Comparison of ENCODE assay signal across 22 cellular contexts in the genomic region with DNA sequence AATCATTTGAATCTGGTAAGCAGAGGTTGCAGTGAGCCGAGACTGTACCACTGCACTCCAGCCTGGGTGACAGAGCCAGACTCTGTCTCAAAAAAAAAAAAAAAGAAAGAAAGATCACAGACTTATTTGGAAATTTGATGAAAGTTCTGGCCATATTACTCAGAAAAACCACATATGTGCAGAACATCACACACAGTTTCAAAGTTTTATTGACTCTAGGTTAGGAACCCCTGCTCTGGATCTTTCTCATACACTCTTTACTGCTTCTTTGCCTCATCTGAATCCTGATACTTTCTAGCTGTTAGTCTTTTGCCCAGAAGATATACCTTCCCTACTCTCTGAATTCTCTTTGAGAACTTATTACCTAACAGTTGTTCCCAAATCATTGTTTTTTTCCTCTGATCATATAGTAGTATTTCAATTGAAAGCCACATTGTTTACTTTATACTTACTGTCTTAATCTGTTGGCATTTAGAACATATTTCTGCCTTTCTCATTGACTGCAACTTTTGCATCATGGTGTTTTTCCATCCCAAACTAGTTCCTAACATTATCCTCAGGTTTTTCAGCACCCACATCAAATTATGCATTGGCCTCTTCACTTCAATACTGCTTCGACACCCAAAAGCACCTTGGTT.
DNase-seq lines count a peak whose midpoint lies in the region; ATAC-seq and TF ChIP-seq lines count a peak whose summit lies in the region.
"Had no signal": no experiment of that assay in that cellular context is flagged by ENCODE, and none has a peak within 500 bp of the region (broad histone marks: within the 10 kb centered on the region; RNA-seq: fewer than 3 reads in every experiment).

No MANE protein-coding gene starts in this region.

- H3K36me3 ChIP-seq in IMR-90 (ENCODE audit: control insufficient read depth, insufficient read depth, low read length) (0 out of 2 replicates have a peak, but pooled peaks cover 2% of the 10 kb centered on the region), heart left ventricle (peaks cover 0 to 81% (median 73%) of the 10 kb centered on the region in 9 donors)
- H3K36me3 ChIP-seq: BE2C, neural progenitor cell, prostate gland had no signal

- no peak overlapping the region for H2BK20ac ChIP-seq in IMR-90 (ENCODE audit: low read depth, low read length)

- H2BK15ac ChIP-seq in IMR-90 (ENCODE audit: low read depth, low read length), result no peak overlapping the region

- H4K20me1 ChIP-seq in IMR-90 (ENCODE audit: insufficient read depth, low read length), result no peaks in the 10 kb centered on the region

- no peaks in the 10 kb centered on the region for H3K4me1 ChIP-seq in IMR-90 (ENCODE audit: control insufficient read depth, insufficient read depth, low read length)
- H3K4me1 ChIP-seq in heart left ventricle, result peaks cover 0 to 10% (median 6%) of the 10 kb centered on the region in 12 donors
- H3K4me1 ChIP-seq: BE2C, body of pancreas, neural progenitor cell, prostate gland had no signal

- dilution Hi-C loops in IMR-90 (cut with HindIII; ENCODE audit: low sequenced_read_pairs, unreplicated experiment), result no loop called here

- intact Hi-C loops in activated CD4-positive, alpha-beta T cell treated with anti-CD3 and anti-CD28 coated beads for 36 hours (cut with DNase I, micrococcal nuclease), result loop anchor here (2.0 to 5.0 kb wide), 4 partner anchors 42 to 137 kb away; partner anchors contain the start of gene LNPEP (in 1 of the 2)
- intact Hi-C loops in IMR-90 (cut with micrococcal nuclease), result no loop called here
- intact Hi-C loops in natural killer cell (cut with micrococcal nuclease), result no loop called here
- intact Hi-C loops in heart left ventricle (cut with DNase I), result loop anchor here in 3 of 10 donors (5.0 to 10.0 kb wide), 3 partner anchors 138 to 250 kb away; partner anchors contain the start of gene LIX1 (in 1 of the 3)

- POLR2A ChIA-PET in activated CD4-positive, alpha-beta T cell treated with anti-CD3 and anti-CD28 coated beads for 36 hours (lab: Charles Lee), result interaction anchor here (0.7 kb wide), 1 partner anchor 1365 kb away, joined by 4 read pairs; no protein-coding TSS in a partner anchor
- POLR2A ChIA-PET in IMR-90 (lab: Charles Lee; ENCODE audit: unreplicated experiment) (no interaction called here), RWPE1 (lab: Yijun Ruan, JAX; ENCODE audit: low non-redundant PET) (no interaction called here)
- POLR2A ChIA-PET in activated naive CD8-positive, alpha-beta T cell treated with anti-CD3 and anti-CD28 coated beads, Interleukin-2, amount 10 ng/mL, durations not matched to agents 7 days and 5 days (lab: Charles Lee), result interaction anchor here (0.7 to 0.9 kb wide), 3 partner anchors 24 to 123 kb away, joined by 3 to 5 read pairs (median 3); no protein-coding TSS in a partner anchor

- in situ Hi-C loops in IMR-90 (cut with MboI; ENCODE audit: low sequenced_read_pairs), result no loop called here

- H3K36me3 Mint-ChIP-seq in activated CD4-positive, alpha-beta T cell treated with anti-CD3 and anti-CD28 coated beads for 36 hours (ENCODE audit: low read depth), result peaks cover 20% of the 10 kb centered on the region
- peaks cover 23% of the 10 kb centered on the region for H3K36me3 Mint-ChIP-seq in activated naive CD8-positive, alpha-beta T cell treated with anti-CD3 and anti-CD28 coated beads, Interleukin-2, amount 10 ng/mL, durations not matched to agents 7 days and 5 days
- no peaks in the 10 kb centered on the region for H3K36me3 Mint-ChIP-seq in natural killer cell
- peaks cover 9% of the 10 kb centered on the region for H3K36me3 Mint-ChIP-seq in mesothelial cell of epicardium
- H3K36me3 Mint-ChIP-seq: neural progenitor cell had no signal

- H3K27me3 ChIP-seq in IMR-90 (ENCODE audit: control insufficient read depth, insufficient read depth, low read length), result no peaks in the 10 kb centered on the region
- H3K27me3 ChIP-seq in heart left ventricle, result no peaks in the 10 kb centered on the region
- H3K27me3 ChIP-seq: BE2C, body of pancreas, neural progenitor cell had no signal

- no peak overlapping the region for H3K56ac ChIP-seq in IMR-90 (ENCODE audit: extremely low read depth, insufficient read depth, low read length)

- H2BK5ac ChIP-seq in IMR-90 (ENCODE audit: low read depth, low read length, poor library complexity, severe bottlenecking), result no peak overlapping the region

- no TSS peak for BruUV-seq in IMR-90 (replicated peaks; lab: Mats Ljungman, UMichigan)

- no peaks in the 10 kb centered on the region for H3K27me3 Mint-ChIP-seq in activated CD4-positive, alpha-beta T cell treated with anti-CD3 and anti-CD28 coated beads for 36 hours
- H3K27me3 Mint-ChIP-seq in activated naive CD8-positive, alpha-beta T cell treated with anti-CD3 and anti-CD28 coated beads, Interleukin-2, amount 10 ng/mL, durations not matched to agents 7 days and 5 days, result no peaks in the 10 kb centered on the region
- H3K27me3 Mint-ChIP-seq in natural killer cell (ENCODE audit: low read depth in 2 of 2) (no peaks in the 10 kb centered on the region), mesothelial cell of epicardium (ENCODE audit: low read depth) (no peaks in the 10 kb centered on the region)

- CTCF ChIA-PET in activated CD4-positive, alpha-beta T cell treated with anti-CD3 and anti-CD28 coated beads for 36 hours (lab: Charles Lee), result interaction anchor here (0.6 to 1.3 kb wide), 4 partner anchors 8 to 1065 kb away, joined by 3 read pairs; no protein-coding TSS in a partner anchor
- CTCF ChIA-PET in IMR-90 (lab: Yijun Ruan, JAX) (no interaction called here), RWPE1 (lab: Yijun Ruan, JAX) (interaction anchor here (2.0 kb wide), 1 partner anchor 8 kb away, joined by 4 read pairs; no protein-coding TSS in a partner anchor)

- no peaks in the 10 kb centered on the region for H3K9me3 Mint-ChIP-seq in activated CD4-positive, alpha-beta T cell treated with anti-CD3 and anti-CD28 coated beads for 36 hours (ENCODE audit: low read depth)
- no peaks in the 10 kb centered on the region for H3K9me3 Mint-ChIP-seq in activated naive CD8-positive, alpha-beta T cell treated with anti-CD3 and anti-CD28 coated beads, Interleukin-2, amount 10 ng/mL, durations not matched to agents 7 days and 5 days
- no peaks in the 10 kb centered on the region for H3K9me3 Mint-ChIP-seq in natural killer cell
- no peaks in the 10 kb centered on the region for H3K9me3 Mint-ChIP-seq in mesothelial cell of epicardium
- H3K9me3 Mint-ChIP-seq: neural progenitor cell had no signal

- no peak overlapping the region for H2BK120ac ChIP-seq in IMR-90 (ENCODE audit: low read depth, low read length)

- no peak overlapping the region for H3K4me3 ChIP-seq in IMR-90 (ENCODE audit: insufficient read depth, low read depth, low read length)
- H3K4me3 ChIP-seq in heart left ventricle, result no peak overlapping the region
- H3K4me3 ChIP-seq: body of pancreas, GM23248, neural progenitor cell, prostate gland, skin epidermis had no signal

- no peak overlapping the region for H3K4me2 ChIP-seq in IMR-90 (ENCODE audit: low read depth, low read length)
- H3K4me2 ChIP-seq: KMS-11, neural progenitor cell had no signal

- H3K14ac ChIP-seq in IMR-90 (replicated peaks; ENCODE audit: low read depth, low read length), result no peak overlapping the region

- H3K27ac Mint-ChIP-seq in activated CD4-positive, alpha-beta T cell treated with anti-CD3 and anti-CD28 coated beads for 36 hours, result peak overlapping the region; percentile 84
- H3K27ac Mint-ChIP-seq in activated naive CD8-positive, alpha-beta T cell treated with anti-CD3 and anti-CD28 coated beads, Interleukin-2, amount 10 ng/mL, durations not matched to agents 7 days and 5 days, result peak overlapping the region; percentile 76
- H3K27ac Mint-ChIP-seq in natural killer cell (peak overlapping the region; percentile 2 to 15), mesothelial cell of epicardium (no peak overlapping the region)
- H3K27ac Mint-ChIP-seq: neural progenitor cell had no signal

- no peak overlapping the region for H3K18ac ChIP-seq in IMR-90 (ENCODE audit: low read depth, low read length)

- H4K91ac ChIP-seq in IMR-90 (ENCODE audit: insufficient read depth, low read depth, low read length), result no peak overlapping the region

- no peak overlapping the region for H3K4me3 Mint-ChIP-seq in activated CD4-positive, alpha-beta T cell treated with anti-CD3 and anti-CD28 coated beads for 36 hours
- peak overlapping the region; percentile 31 for H3K4me3 Mint-ChIP-seq in activated naive CD8-positive, alpha-beta T cell treated with anti-CD3 and anti-CD28 coated beads, Interleukin-2, amount 10 ng/mL, durations not matched to agents 7 days and 5 days
- H3K4me3 Mint-ChIP-seq in natural killer cell (no peak overlapping the region), mesothelial cell of epicardium (no peak overlapping the region)
- H3K4me3 Mint-ChIP-seq: neural progenitor cell had no signal

- no peak overlapping the region for H3K27ac ChIP-seq in IMR-90 (ENCODE audit: insufficient read depth, low read length)
- no peak overlapping the region for H3K27ac ChIP-seq in RWPE1
- no peak overlapping the region for H3K27ac ChIP-seq in heart left ventricle
- H3K27ac ChIP-seq: body of pancreas, GM23248, KMS-11, neural progenitor cell, prostate gland, skin epidermis had no signal

- no peak overlapping the region for H3K4ac ChIP-seq in IMR-90 (ENCODE audit: low read depth, low read length)

- peak; percentile 85 for ATAC-seq in activated CD4-positive, alpha-beta T cell treated with anti-CD3 and anti-CD28 coated beads for 36 hours
- ATAC-seq in IMR-90 (ENCODE audit: low read depth) (peak; percentile 44), natural killer cell (no peak), heart left ventricle (no peak)
- peak; percentile 74 for ATAC-seq in activated naive CD8-positive, alpha-beta T cell treated with anti-CD3 and anti-CD28 coated beads, Interleukin-2, amount 10 ng/mL, durations not matched to agents 7 days and 5 days (ENCODE audit: low read depth)
- ATAC-seq: body of pancreas had no signal

- no peak overlapping the region for H3K9ac ChIP-seq in IMR-90 (ENCODE audit: low read depth, low read length)
- H3K9ac ChIP-seq: GM23248, KMS-11, neural progenitor cell had no signal

- no peak overlapping the region for H3K23ac ChIP-seq in IMR-90 (ENCODE audit: low read depth, low read length)

- H3K9me3 ChIP-seq in IMR-90 (ENCODE audit: control insufficient read depth, insufficient read depth, low read length) (no peaks in the 10 kb centered on the region), heart left ventricle (no peaks in the 10 kb centered on the region)
- H3K9me3 ChIP-seq: BE2C, body of pancreas, prostate gland had no signal

- no peak overlapping the region for H2AK9ac ChIP-seq in IMR-90 (replicated peaks; ENCODE audit: low read depth, low read length, poor library complexity)

- H4K8ac ChIP-seq in IMR-90 (ENCODE audit: low read depth in 2 of 2, low read length in 2 of 2), result no peak overlapping the region

- peaks cover 15% of the 10 kb centered on the region for H3K4me1 Mint-ChIP-seq in activated CD4-positive, alpha-beta T cell treated with anti-CD3 and anti-CD28 coated beads for 36 hours
- peaks cover 13% of the 10 kb centered on the region for H3K4me1 Mint-ChIP-seq in activated naive CD8-positive, alpha-beta T cell treated with anti-CD3 and anti-CD28 coated beads, Interleukin-2, amount 10 ng/mL, durations not matched to agents 7 days and 5 days
- peaks cover 15 to 20% of the 10 kb centered on the region in 2 donors for H3K4me1 Mint-ChIP-seq in natural killer cell
- peaks cover 7% of the 10 kb centered on the region for H3K4me1 Mint-ChIP-seq in mesothelial cell of epicardium
- H3K4me1 Mint-ChIP-seq: neural progenitor cell had no signal

- no CpG with 5 or more reads among the region's 2 CpGs for WGBS in IMR-90 (ENCODE audit: extremely low coverage in 2 of 2, insufficient read length in 1 of 2), 2 experiments
- 87 to 100% (median 98%) methylated on average over 2 of the region's 2 CpGs for WGBS in heart left ventricle, 4 donors

- peak; percentile 39 for DNase-seq in activated CD4-positive, alpha-beta T cell treated with anti-CD3 and anti-CD28 coated beads for 36 hours
- no peak for DNase-seq in activated CD4-positive, alpha-beta T cell treated with anti-CD3 and anti-CD28 coated beads for 1 hour
- DNase-seq in IMR-90 (peak; percentile 10), natural killer cell (no peak), RWPE1 (ENCODE audit: low spot score) (no peak), heart left ventricle (no peak), mesothelial cell of epicardium (ENCODE audit: low spot score in 2 of 2, unreplicated experiment in 2 of 2) (no peak)
- no peak for DNase-seq in activated naive CD8-positive, alpha-beta T cell treated with anti-CD3 and anti-CD28 coated beads, Interleukin-2, amount 10 ng/mL, durations not matched to agents 7 days and 5 days
- DNase-seq: 8988T; activated gamma-delta T cell; BE2C; body of pancreas; cortex of kidney; GM23248; mesendoderm; NCI-H2029; NCI-H446; stimulated activated CD4-positive, alpha-beta T cell treated with anti-CD3 and anti-CD28 coated beads, Interleukin-4, amount 100 ng/mL, for 4 hours had no signal

- no peak overlapping the region for H2AK5ac ChIP-seq in IMR-90 (ENCODE audit: low read depth, low read length)

- no peaks in the 10 kb centered on the region; a peak in 1 of 4 replicates for H3K79me1 ChIP-seq in IMR-90 (ENCODE audit: low read depth in 1 of 2, low read length in 2 of 2)

- H3K9me1 ChIP-seq in IMR-90 (ENCODE audit: insufficient read depth, low read length), result no peaks in the 10 kb centered on the region; the same call in 1 of the 2 replicates

- TF ChIP-seq CTCF in IMR-90 (conservative IDR thresholded peaks at IDR 0.05; ENCODE audit: low read depth, low read length) (no peak), natural killer cell (IDR thresholded peaks at IDR 0.05) (no peak), RWPE1 (conservative IDR thresholded peaks at IDR 0.05; ENCODE audit: low read depth) (no peak), heart left ventricle (IDR thresholded peaks at IDR 0.05) (no peak), mesothelial cell of epicardium (IDR thresholded peaks at IDR 0.05; ENCODE audit: unreplicated experiment) (no peak)

- no peak for TF ChIP-seq RAD21 in IMR-90 (IDR thresholded peaks at IDR 0.05; ENCODE audit: low read length)

- no peak overlapping the region for H4K5ac ChIP-seq in IMR-90 (ENCODE audit: low read depth, low read length)

- TF ChIP-seq POLR2A in IMR-90 (IDR thresholded peaks at IDR 0.05; ENCODE audit: low read depth, low read length), result no peak
- no peak for TF ChIP-seq POLR2A in heart left ventricle (IDR thresholded peaks at IDR 0.05)

- H2AFZ ChIP-seq in IMR-90 (replicated peaks; ENCODE audit: low read length, poor library complexity), result no peak overlapping the region
- H2AFZ ChIP-seq: GM23248, neural progenitor cell had no signal

Comparison
In these comparisons a context has a peak if more than half of its experiments do, and no peak if none do; other contexts are left out.
1. DNase-seq: peak in activated CD4-positive, alpha-beta T cell treated with anti-CD3 and anti-CD28 coated beads for 36 hours (single experiment) and IMR-90 (single experiment); none in activated CD4-positive, alpha-beta T cell treated with anti-CD3 and anti-CD28 coated beads for 1 hour (single experiment), activated naive CD8-positive, alpha-beta T cell treated with anti-CD3 and anti-CD28 coated beads, Interleukin-2, amount 10 ng/mL, durations not matched to agents 7 days and 5 days (single experiment), natural killer cell (single experiment), RWPE1 (single experiment), heart left ventricle (0 of 5) and mesothelial cell of epicardium (0 of 2).
2. ATAC-seq: peak in activated CD4-positive, alpha-beta T cell treated with anti-CD3 and anti-CD28 coated beads for 36 hours (single experiment), IMR-90 (single experiment) and activated naive CD8-positive, alpha-beta T cell treated with anti-CD3 and anti-CD28 coated beads, Interleukin-2, amount 10 ng/mL, durations not matched to agents 7 days and 5 days (single experiment); none in natural killer cell (0 of 3) and heart left ventricle (0 of 4).
3. POLR2A ChIA-PET loops: an anchor here in activated CD4-positive, alpha-beta T cell treated with anti-CD3 and anti-CD28 coated beads for 36 hours (0.7 kb wide) and activated naive CD8-positive, alpha-beta T cell treated with anti-CD3 and anti-CD28 coated beads, Interleukin-2, amount 10 ng/mL, durations not matched to agents 7 days and 5 days (0.7 to 0.9 kb wide); none called in IMR-90 and RWPE1.
4. intact Hi-C loops: an anchor here in activated CD4-positive, alpha-beta T cell treated with anti-CD3 and anti-CD28 coated beads for 36 hours (2.0 to 5.0 kb wide); none called in IMR-90 and natural killer cell.